ENCODE assay signal across 1 cellular context in genomic region chr6:157763129-157763893, GRCh38.
TF ChIP-seq lines count a peak whose summit lies in the region.

No MANE protein-coding gene starts in this region.

TF ChIP-seq in HepG2, 621 proteins besides CTCF, POLR2A, EP300 and RAD21 (continued from another document and continues in another):
- TF ChIP-seq IRF9 (CRISPR knock-in tag; IDR thresholded peaks at IDR 0.05; ENCODE audit: borderline replicate concordance) (peak; percentile 41; the same call in 1 of the 2 replicates), ZNF335 (CRISPR knock-in tag; IDR thresholded peaks at IDR 0.05) (0 out of 2 replicates have a peak, but pooled peaks have one; percentile 8), CSRNP2 (CRISPR knock-in tag; conservative IDR thresholded peaks at IDR 0.05; ENCODE audit: low read depth) (no peak), PRDM15 (CRISPR knock-in tag; IDR thresholded peaks at IDR 0.05) (no peak), BCL6 (CRISPR knock-in tag; IDR thresholded peaks at IDR 0.05) (peak; percentile 68), ZNF230 (CRISPR knock-in tag; IDR thresholded peaks at IDR 0.05) (0 out of 2 replicates have a peak, but pooled peaks have one; percentile 49), ATF2 (CRISPR knock-in tag; IDR thresholded peaks at IDR 0.05) (0 out of 2 replicates have a peak, but pooled peaks have one; percentile 32), CREB1 (IDR thresholded peaks at IDR 0.05) (peak; percentile 42; the same call in 1 of the 2 replicates), CREB1 (CRISPR knock-in tag; IDR thresholded peaks at IDR 0.05) (no peak), NBN (conservative IDR thresholded peaks at IDR 0.05) (no peak), AFF4 (CRISPR knock-in tag; IDR thresholded peaks at IDR 0.05) (peak; percentile 57; the same call in 1 of the 2 replicates), ONECUT2 (CRISPR knock-in tag; IDR thresholded peaks at IDR 0.05) (no peak), NR2F6 (IDR thresholded peaks at IDR 0.05) (peak; percentile 48), NR2F6 (CRISPR knock-in tag; IDR thresholded peaks at IDR 0.05) (peak; percentile 87), PHF20 (CRISPR knock-in tag; IDR thresholded peaks at IDR 0.05) (peak; percentile 65; the same call in 1 of the 2 replicates), ZNF580 (CRISPR knock-in tag; IDR thresholded peaks at IDR 0.05; ENCODE audit: borderline replicate concordance, low read depth) (0 out of 2 replicates have a peak, but pooled peaks have one; percentile 48), AGO1 (IDR thresholded peaks at IDR 0.05; ENCODE audit: low read depth, low read length, poor library complexity, severe bottlenecking) (no peak), TEAD3 (CRISPR knock-in tag; optimal IDR thresholded peaks at IDR 0.05; ENCODE audit: borderline replicate concordance) (peak; percentile 99), NFE2L1 (CRISPR knock-in tag; IDR thresholded peaks at IDR 0.05; ENCODE audit: borderline replicate concordance) (no peak), ZNF276 (CRISPR knock-in tag; IDR thresholded peaks at IDR 0.05; ENCODE audit: low read depth) (no peak), SMARCE1 (IDR thresholded peaks at IDR 0.05; ENCODE audit: borderline replicate concordance) (peak; percentile 37; the same call in 1 of the 2 replicates), RARA (CRISPR knock-in tag; IDR thresholded peaks at IDR 0.05) (peak; percentile 88), ZNF7 (CRISPR knock-in tag; IDR thresholded peaks at IDR 0.05) (no peak), ZNF709 (CRISPR knock-in tag; IDR thresholded peaks at IDR 0.05) (peak; percentile 50; the same call in 1 of the 2 replicates), ZNF17 (CRISPR knock-in tag; IDR thresholded peaks at IDR 0.05) (no peak), KDM5B (CRISPR knock-in tag; IDR thresholded peaks at IDR 0.05; ENCODE audit: borderline replicate concordance) (peak; percentile 30; the same call in 1 of the 2 replicates)
- TF ChIP-seq, protein P1, sequence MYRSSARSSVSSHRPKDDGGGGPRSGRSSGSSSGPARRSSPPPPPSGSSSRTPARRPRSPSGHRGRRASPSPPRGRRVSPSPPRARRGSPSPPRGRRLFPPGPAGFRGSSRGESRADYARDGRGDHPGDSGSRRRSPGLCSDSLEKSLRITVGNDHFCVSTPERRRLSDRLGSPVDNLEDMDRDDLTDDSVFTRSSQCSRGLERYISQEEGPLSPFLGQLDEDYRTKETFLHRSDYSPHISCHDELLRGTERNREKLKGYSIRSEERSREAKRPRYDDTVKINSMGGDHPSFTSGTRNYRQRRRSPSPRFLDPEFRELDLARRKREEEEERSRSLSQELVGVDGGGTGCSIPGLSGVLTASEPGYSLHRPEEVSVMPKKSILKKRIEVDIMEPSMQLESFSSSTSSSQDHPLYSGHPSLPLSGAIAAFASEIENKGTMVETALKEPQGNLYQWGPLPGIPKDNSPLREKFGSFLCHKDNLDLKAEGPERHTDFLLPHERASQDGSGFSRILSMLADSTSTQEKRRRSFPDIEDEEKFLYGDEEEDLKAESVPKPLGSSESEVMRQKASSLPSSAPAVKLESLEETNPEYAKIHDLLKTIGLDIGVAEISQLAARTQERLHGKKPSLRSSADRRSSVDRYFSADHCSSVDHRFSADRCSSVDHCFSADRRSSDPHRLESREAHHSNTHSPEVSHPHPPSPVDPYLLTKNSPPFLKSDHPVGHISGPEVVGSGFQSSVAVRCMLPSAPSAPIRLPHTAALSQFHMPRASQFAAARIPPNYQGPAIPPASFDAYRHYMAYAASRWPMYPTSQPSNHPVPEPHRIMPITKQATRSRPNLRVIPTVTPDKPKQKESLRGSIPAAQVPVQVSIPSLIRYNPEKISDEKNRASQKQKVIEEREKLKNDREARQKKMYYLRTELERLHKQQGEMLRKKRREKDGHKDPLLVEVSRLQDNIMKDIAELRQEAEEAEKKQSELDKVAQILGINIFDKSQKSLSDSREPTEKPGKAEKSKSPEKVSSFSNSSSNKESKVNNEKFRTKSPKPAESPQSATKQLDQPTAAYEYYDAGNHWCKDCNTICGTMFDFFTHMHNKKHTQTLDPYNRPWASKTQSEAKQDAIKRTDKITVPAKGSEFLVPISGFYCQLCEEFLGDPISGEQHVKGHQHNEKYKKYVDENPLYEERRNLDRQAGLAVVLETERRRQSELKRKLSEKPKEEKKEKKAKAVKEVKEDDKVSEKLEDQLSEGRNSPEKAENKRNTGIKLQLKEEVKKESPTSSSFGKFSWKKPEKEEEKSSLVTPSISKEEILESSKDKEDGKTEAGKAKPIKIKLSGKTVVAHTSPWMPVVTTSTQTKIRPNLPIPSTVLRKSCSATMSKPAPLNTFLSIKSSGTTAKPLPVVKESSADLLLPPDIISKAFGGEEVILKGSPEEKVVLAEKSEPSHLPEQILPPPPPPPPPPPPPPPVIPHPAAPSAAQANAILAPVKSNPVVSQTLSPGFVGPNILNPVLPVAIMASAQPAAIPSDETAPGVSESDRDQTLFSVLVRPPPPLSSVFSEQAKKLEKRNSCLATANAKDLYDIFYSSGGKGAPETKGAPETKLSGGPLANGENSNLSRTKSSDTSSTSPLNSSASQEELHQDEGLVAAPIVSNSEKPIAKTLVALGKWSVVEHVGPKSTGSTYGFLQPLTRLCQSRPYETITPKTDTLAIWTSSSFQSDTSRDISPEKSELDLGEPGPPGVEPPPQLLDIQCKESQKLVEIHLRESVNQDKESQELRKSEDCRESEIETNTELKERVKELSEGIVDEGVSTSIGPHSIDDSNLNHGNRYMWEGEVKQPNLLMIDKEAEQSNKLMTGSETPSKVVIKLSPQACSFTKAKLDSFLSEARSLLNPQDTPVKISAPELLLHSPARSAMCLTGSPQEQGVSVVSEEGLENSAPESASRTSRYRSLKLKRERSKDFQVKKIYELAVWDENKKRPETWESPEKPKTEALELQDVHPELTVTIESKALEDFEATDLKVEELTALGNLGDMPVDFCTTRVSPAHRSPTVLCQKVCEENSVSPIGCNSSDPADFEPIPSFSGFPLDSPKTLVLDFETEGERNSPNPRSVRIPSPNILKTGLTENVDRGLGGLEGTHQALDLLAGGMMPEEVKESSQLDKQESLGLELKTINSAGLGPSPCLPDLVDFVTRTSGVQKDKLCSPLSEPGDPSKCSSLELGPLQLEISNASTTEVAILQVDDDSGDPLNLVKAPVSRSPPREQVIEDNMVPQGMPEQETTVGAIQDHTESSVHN (CRISPR knock-in tag; IDR thresholded peaks at IDR 0.05), result no peak
- TF ChIP-seq, protein P2, sequence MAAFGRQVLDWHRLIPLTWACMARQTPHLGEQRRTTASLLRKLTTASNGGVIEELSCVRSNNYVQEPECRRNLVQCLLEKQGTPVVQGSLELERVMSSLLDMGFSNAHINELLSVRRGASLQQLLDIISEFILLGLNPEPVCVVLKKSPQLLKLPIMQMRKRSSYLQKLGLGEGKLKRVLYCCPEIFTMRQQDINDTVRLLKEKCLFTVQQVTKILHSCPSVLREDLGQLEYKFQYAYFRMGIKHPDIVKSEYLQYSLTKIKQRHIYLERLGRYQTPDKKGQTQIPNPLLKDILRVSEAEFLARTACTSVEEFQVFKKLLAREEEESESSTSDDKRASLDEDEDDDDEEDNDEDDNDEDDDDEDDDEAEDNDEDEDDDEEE (CRISPR knock-in tag; IDR thresholded peaks at IDR 0.05), result 0 out of 2 replicates have a peak, but pooled peaks have one; percentile 59
